Comparison of ENCODE assay signal across 9 cellular contexts in the genomic region with DNA sequence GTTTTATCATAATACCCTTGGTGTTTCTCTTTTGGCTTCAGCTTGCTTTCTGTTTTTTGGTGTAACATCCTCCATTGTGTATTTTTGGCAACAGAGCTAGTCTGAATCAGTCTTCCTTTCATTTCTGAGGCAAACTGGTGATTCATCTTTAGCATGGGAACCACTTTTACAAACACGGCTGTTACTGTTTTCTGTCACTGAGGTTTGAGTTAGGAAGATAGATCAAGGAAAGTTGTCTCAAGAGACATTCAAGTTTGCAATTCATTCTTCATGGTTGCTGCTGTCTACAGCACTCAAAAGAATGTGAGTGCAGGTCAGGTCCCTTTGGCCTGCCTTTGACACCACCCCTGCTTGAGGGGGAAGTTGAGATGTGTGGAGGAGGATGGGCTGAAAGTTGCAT. TPM values are rescaled to one million over a fixed set of nuclear protein-coding genes. Genes with fewer than 3 reads are reported as not detected.
DNase-seq lines count a peak whose midpoint lies in the region; ATAC-seq and TF ChIP-seq lines count a peak whose summit lies in the region.
"Had no signal": no experiment of that assay in that cellular context is flagged by ENCODE, and none has a peak within 500 bp of the region (broad histone marks: within the 10 kb centered on the region; RNA-seq: fewer than 3 reads in every experiment).

No MANE protein-coding gene starts in this region.

- H3K27ac ChIP-seq in AG04450 (ENCODE audit: low read depth, low read length): no peak overlapping the region
- no peak overlapping the region for H3K27ac ChIP-seq in OCI-LY3 (ENCODE audit: low read length)
- H3K27ac ChIP-seq in gastroesophageal sphincter: no peak overlapping the region
- H3K27ac ChIP-seq: pancreas had no signal

- peak overlapping the region; percentile 45 for H2AFZ ChIP-seq in OCI-LY3 (ENCODE audit: low read depth, low read length)

- H3K9me3 ChIP-seq in AG04450 (ENCODE audit: control insufficient read depth, insufficient read depth, low read length) (no peaks in the 10 kb centered on the region; the same call in 1 of the 2 replicates), OCI-LY3 (ENCODE audit: insufficient read depth, low read length) (no peaks in the 10 kb centered on the region), gastroesophageal sphincter (no peaks in the 10 kb centered on the region)
- H3K9me3 ChIP-seq: pancreas had no signal

- H3K4me3 ChIP-seq in AG04450 (ENCODE audit: low read depth, low read length) (no peak overlapping the region), OCI-LY3 (ENCODE audit: low read length) (no peak overlapping the region), fibroblast of pulmonary artery (replicated peaks; ENCODE audit: low read depth, low read length) (no peak overlapping the region), gastroesophageal sphincter (no peak overlapping the region)
- H3K4me3 ChIP-seq: pancreas had no signal

- no peak for TF ChIP-seq CTCF in AG04450 (IDR thresholded peaks at IDR 0.05; ENCODE audit: low read depth, low read length)
- TF ChIP-seq CTCF in OCI-LY3 (IDR thresholded peaks at IDR 0.05; ENCODE audit: low read depth, low read length): no peak
- TF ChIP-seq CTCF in fibroblast of pulmonary artery (IDR thresholded peaks at IDR 0.05; ENCODE audit: low read length, missing control alignments): no peak
- TF ChIP-seq CTCF in gastroesophageal sphincter (IDR thresholded peaks at IDR 0.05): no peak

- H3K4me1 ChIP-seq in OCI-LY3 (ENCODE audit: low read length): no peaks in the 10 kb centered on the region
- H3K4me1 ChIP-seq in gastroesophageal sphincter: peaks cover 0 to 4% (median 0%) of the 10 kb centered on the region in 3 donors
- H3K4me1 ChIP-seq: pancreas had no signal

- no peak for TF ChIP-seq EP300 in gastroesophageal sphincter (IDR thresholded peaks at IDR 0.05)

- peak; percentile 79 for ATAC-seq in GM21619 (IDR thresholded peaks at IDR 0.05; ENCODE audit: unreplicated experiment)
- no peak for ATAC-seq in GM19023 (IDR thresholded peaks at IDR 0.05; ENCODE audit: unreplicated experiment)
- no peak for ATAC-seq in gastroesophageal sphincter

- no peak for TF ChIP-seq POLR2A in gastroesophageal sphincter (IDR thresholded peaks at IDR 0.05)

- H4K20me1 ChIP-seq in OCI-LY3 (ENCODE audit: insufficient read depth, low read length): no peaks in the 10 kb centered on the region

- CTCF ChIA-PET in AG04450 (lab: Charles Lee): interaction anchor here (0.6 to 2.2 kb wide), 2 partner anchors 122 to 132 kb away, joined by 4 to 7 read pairs; no protein-coding TSS in a partner anchor

- DNase-seq in AG04450 (ENCODE audit: low read depth, low spot score) (peak; percentile 33), fibroblast of pulmonary artery (ENCODE audit: low read depth) (peak; percentile 88), NCI-H345 treated with DMSO at 0.1 percent for 48 hours (lab: John Stamatoyannopoulos, UW; ENCODE audit: unreplicated experiment) (no peak), NCI-H446 treated with DMSO at 0.1 percent for 48 hours (lab: John Stamatoyannopoulos, UW) (no peak)
- DNase-seq: pancreas had no signal

- H3K27me3 ChIP-seq in AG04450 (ENCODE audit: control insufficient read depth, insufficient read depth, low read length) (no peaks in the 10 kb centered on the region), OCI-LY3 (ENCODE audit: low read depth, low read length) (no peaks in the 10 kb centered on the region), gastroesophageal sphincter (no peaks in the 10 kb centered on the region)
- H3K27me3 ChIP-seq: pancreas had no signal

- 0 to 20% methylated on average over 1 of the region's 1 CpG for WGBS in gastroesophageal sphincter (ENCODE audit: low coverage in 1 of 2), 2 donors

- no peak overlapping the region for H3K9ac ChIP-seq in OCI-LY3 (ENCODE audit: low read length)

- no peaks in the 10 kb centered on the region for H3K79me2 ChIP-seq in OCI-LY3 (ENCODE audit: low read length)

- no peaks in the 10 kb centered on the region for H3K36me3 ChIP-seq in OCI-LY3 (replicated peaks; ENCODE audit: low read depth, low read length)
- H3K36me3 ChIP-seq in gastroesophageal sphincter: no peaks in the 10 kb centered on the region
- H3K36me3 ChIP-seq: pancreas had no signal

- H3K4me2 ChIP-seq in OCI-LY3 (ENCODE audit: low read length): no peak overlapping the region

- POLR2A ChIA-PET in AG04450 (lab: Yijun Ruan, JAX): no interaction called here

RNA-seq across cellular contexts. Expression of a gene that starts 36.3 kb away (rescaled TPM):
- polyA plus RNA-seq in AG04450 (2011; rRNA removed): not detected in 2 replicates
- not detected in 2 replicates for polyA minus RNA-seq in AG04450 (2011; rRNA and poly(A)+ RNA removed)
- total RNA-seq in gastroesophageal sphincter: under 1 TPM in 1 of 4 donors, not detected in 3; 0.12 TPM
- total RNA-seq: pancreas had no signal
- polyA plus RNA-seq: pancreas had no signal

Comparison
In these comparisons a context has a peak if more than half of its experiments do, and no peak if none do; other contexts are left out.
1. DNase-seq: peak in AG04450 (single experiment) and fibroblast of pulmonary artery (single experiment); none in NCI-H345 treated with DMSO at 0.1 percent for 48 hours (single experiment) and NCI-H446 treated with DMSO at 0.1 percent for 48 hours (single experiment).